12 cellular contexts compared by ENCODE assay signal in the genomic region with DNA sequence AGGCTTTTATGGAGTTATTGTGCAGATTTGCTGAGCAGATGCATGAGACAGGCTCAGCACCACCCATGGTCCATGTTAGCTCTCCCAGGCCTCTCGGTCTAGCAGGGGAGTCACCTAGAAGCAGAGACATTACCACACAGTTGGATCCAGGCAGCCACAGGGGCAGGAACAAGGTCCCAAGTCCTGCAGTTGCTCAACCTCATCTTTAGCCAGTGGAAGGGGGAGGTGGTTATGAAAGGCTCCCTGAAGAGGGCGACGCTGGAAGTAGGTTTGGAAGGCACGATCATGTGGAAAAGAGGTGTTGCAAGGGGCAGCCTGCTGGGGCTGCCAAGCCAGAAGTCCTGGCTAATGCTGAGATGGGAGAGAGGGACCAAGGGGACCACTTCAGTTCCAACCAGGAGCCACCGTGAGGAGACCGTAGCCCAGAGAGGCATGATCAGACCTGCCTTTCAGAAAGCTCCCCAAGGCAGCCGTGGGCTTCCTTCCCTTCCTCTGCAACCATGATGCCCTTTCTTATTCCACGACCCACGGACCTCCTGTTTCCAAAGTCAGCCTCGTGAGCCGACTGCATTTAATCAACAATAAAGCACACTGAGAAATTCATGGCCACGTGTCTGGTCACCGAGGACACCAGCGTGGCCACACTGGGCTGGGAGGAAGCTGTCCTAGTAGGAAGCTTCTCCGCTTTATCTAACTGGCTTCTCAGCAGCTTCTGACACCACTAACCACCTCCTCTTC. TPM values are rescaled to one million over a fixed set of nuclear protein-coding genes. Genes with fewer than 3 reads are reported as not detected.
DNase-seq lines count a peak whose midpoint lies in the region; ATAC-seq and TF ChIP-seq lines count a peak whose summit lies in the region.
"Had no signal": no experiment of that assay in that cellular context is flagged by ENCODE, and none has a peak within 500 bp of the region (broad histone marks: within the 10 kb centered on the region; RNA-seq: fewer than 3 reads in every experiment).

No MANE protein-coding gene starts in this region.

- peaks cover 40% of the 10 kb centered on the region for H3K4me1 Mint-ChIP-seq in T-helper 1 cell treated with Interleukin-12 subunit alpha and Interleukin-12 subunit beta and Interleukin-4 antibody, amounts not matched to agents 30 μg/mL and 1 μg/mL, for 36 hours (ENCODE audit: low read depth)
- peaks cover 4% of the 10 kb centered on the region for H3K4me1 Mint-ChIP-seq in glutamatergic neuron (ENCODE audit: low read depth, unreplicated experiment)

- peak overlapping the region; percentile 79 for H3K27ac Mint-ChIP-seq in T-helper 1 cell treated with Interleukin-12 subunit alpha and Interleukin-12 subunit beta and Interleukin-4 antibody, amounts not matched to agents 30 μg/mL and 1 μg/mL, for 36 hours
- H3K27ac Mint-ChIP-seq in glutamatergic neuron (ENCODE audit: unreplicated experiment) = no peak overlapping the region

- no peaks in the 10 kb centered on the region for H3K9me3 ChIP-seq in Peyer's patch

- TF ChIP-seq CTCF in Peyer's patch (IDR thresholded peaks at IDR 0.05) (no peak), glutamatergic neuron (IDR thresholded peaks at IDR 0.05; ENCODE audit: partially characterized antibody, unreplicated experiment) (no peak)

- no peaks in the 10 kb centered on the region for H3K27me3 Mint-ChIP-seq in T-helper 1 cell treated with Interleukin-12 subunit alpha and Interleukin-12 subunit beta and Interleukin-4 antibody, amounts not matched to agents 30 μg/mL and 1 μg/mL, for 36 hours (ENCODE audit: low read depth)
- H3K27me3 Mint-ChIP-seq in glutamatergic neuron (ENCODE audit: unreplicated experiment) = peaks cover 6% of the 10 kb centered on the region

- H3K9me3 Mint-ChIP-seq in T-helper 1 cell treated with Interleukin-12 subunit alpha and Interleukin-12 subunit beta and Interleukin-4 antibody, amounts not matched to agents 30 μg/mL and 1 μg/mL, for 36 hours = no peaks in the 10 kb centered on the region
- peaks cover 6% of the 10 kb centered on the region for H3K9me3 Mint-ChIP-seq in glutamatergic neuron (ENCODE audit: unreplicated experiment)

- no peak for DNase-seq in T-helper 1 cell
- peak in 2 of 3 donors; percentile 73 to 83 for DNase-seq in Peyer's patch
- DNase-seq in fibroblast of gingiva (ENCODE audit: low read depth) = peak; percentile 84
- DNase-seq in sciatic nerve (ENCODE audit: low spot score) = peak; percentile 56
- no peak for DNase-seq in LoVo (ENCODE audit: low spot score)
- DNase-seq in medulla oblongata (ENCODE audit: extremely low spot score) = no peak
- DNase-seq in glutamatergic neuron = no peak
- DNase-seq: occipital lobe, RPMI8226 had no signal

- peaks cover 32% of the 10 kb centered on the region for H3K36me3 Mint-ChIP-seq in T-helper 1 cell treated with Interleukin-12 subunit alpha and Interleukin-12 subunit beta and Interleukin-4 antibody, amounts not matched to agents 30 μg/mL and 1 μg/mL, for 36 hours (ENCODE audit: low read depth)
- peaks cover 4% of the 10 kb centered on the region for H3K36me3 Mint-ChIP-seq in glutamatergic neuron (ENCODE audit: unreplicated experiment)

- peak in 1 of 2 donors; percentile 66 for TF ChIP-seq POLR2A in Peyer's patch (IDR thresholded peaks at IDR 0.05)

- intact Hi-C loops in sciatic nerve (cut with DNase I) = no loop called here

- ATAC-seq in sciatic nerve = peak; percentile 61

- peaks cover 4 to 48% (median 15%) of the 10 kb centered on the region in 4 donors for H3K4me1 ChIP-seq in Peyer's patch

- H3K27ac ChIP-seq in Peyer's patch = peak overlapping the region in 2 of 4 donors; percentile 93 to 95
- H3K27ac ChIP-seq: KMS-11 had no signal

- H3K4me3 ChIP-seq in Peyer's patch = no peak overlapping the region

- peak overlapping the region; percentile 52 for H3K4me3 Mint-ChIP-seq in T-helper 1 cell treated with Interleukin-12 subunit alpha and Interleukin-12 subunit beta and Interleukin-4 antibody, amounts not matched to agents 30 μg/mL and 1 μg/mL, for 36 hours
- H3K4me3 Mint-ChIP-seq in glutamatergic neuron (ENCODE audit: unreplicated experiment) = no peak overlapping the region

- peaks cover 0 to 36% (median 0%) of the 10 kb centered on the region in 3 donors for H3K36me3 ChIP-seq in Peyer's patch

- no peaks in the 10 kb centered on the region for H3K27me3 ChIP-seq in Peyer's patch

RNA-seq across cellular contexts. Expression of a gene that starts 2.5 kb away (rescaled TPM):
- total RNA-seq in Peyer's patch (10 to 100 TPM; 52.7 to 83.9 (median 62.8) TPM), sciatic nerve (76.8 TPM), glutamatergic neuron (ENCODE audit: unreplicated experiment) (87.6 TPM)

RNA-seq across cellular contexts. Expression of a gene that starts 15.0 kb away (rescaled TPM):
- total RNA-seq in Peyer's patch = 100 to 1,000 TPM in 2 of 4 donors, 10 to 100 TPM in 2; 88.0 to 116 (median 102) TPM
- 44.8 TPM for total RNA-seq in sciatic nerve
- 103 TPM for total RNA-seq in glutamatergic neuron (ENCODE audit: unreplicated experiment)

RNA-seq across cellular contexts. Expression of a gene that starts 26.9 kb away (rescaled TPM):
- total RNA-seq in Peyer's patch (not detected), sciatic nerve (not detected), glutamatergic neuron (ENCODE audit: unreplicated experiment) (not detected)
- total RNA-seq: A172, occipital lobe had no signal

RNA-seq across cellular contexts. Expression of a gene that starts 56.7 kb away (rescaled TPM):
- total RNA-seq in Peyer's patch (100 to 1,000 TPM in 1 of 4 donors, 10 to 100 TPM in 3; 28.0 to 111 (median 58.8) TPM), sciatic nerve (1.2 TPM), glutamatergic neuron (ENCODE audit: unreplicated experiment) (not detected)
- total RNA-seq: A172, occipital lobe had no signal

Comparison
In these comparisons a context has a peak if more than half of its experiments do, and no peak if none do; other contexts are left out.
1. DNase-seq: peak in Peyer's patch (2 of 3), fibroblast of gingiva (single experiment) and sciatic nerve (single experiment); none in T-helper 1 cell (0 of 5), LoVo (single experiment), medulla oblongata (single experiment) and glutamatergic neuron (single experiment).